14 cellular contexts compared by ENCODE assay signal in genomic region chr7:38825721-38826440, GRCh38.
A peak's percentile ranks its signal among the peaks of the same experiment; 100 is the strongest.
DNase-seq lines count a peak whose midpoint lies in the region; ATAC-seq, FAIRE-seq and TF ChIP-seq lines count a peak whose summit lies in the region.
"Had no signal": no experiment of that assay in that cellular context is flagged by ENCODE, and none has a peak within 500 bp of the region (broad histone marks: within the 10 kb centered on the region; RNA-seq: fewer than 3 reads in every experiment).

No MANE protein-coding gene starts in this region.

- H3K4me1 ChIP-seq in endothelial cell of umbilical vein (ENCODE audit: control insufficient read depth, extremely low read depth, insufficient read depth, low read length) (peaks cover 5% of the 10 kb centered on the region), PC-9 (replicated peaks; ENCODE audit: insufficient read depth) (no peaks in the 10 kb centered on the region)

- H2AFZ ChIP-seq in endothelial cell of umbilical vein (ENCODE audit: low read depth, low read length) (no peak overlapping the region), PC-9 (no peak overlapping the region)

- H3K27ac ChIP-seq in endothelial cell of umbilical vein (ENCODE audit: insufficient read depth, low read depth, low read length) (peak overlapping the region; percentile 8), PC-9 (no peak overlapping the region)

- H3K9me3 ChIP-seq in endothelial cell of umbilical vein (replicated peaks; ENCODE audit: control insufficient read depth, insufficient read depth, low read length) (no peaks in the 10 kb centered on the region), PC-9 (ENCODE audit: insufficient read depth, low read depth) (peaks cover 5% of the 10 kb centered on the region; the same call in 1 of the 2 replicates)

- in situ Hi-C loops in GM13977 (cut with MboI; ENCODE audit: low pct_unique_long_range_greater_than_20kb, low sequenced_read_pairs, unreplicated experiment), result no loop called here

- H4K20me1 ChIP-seq in endothelial cell of umbilical vein (replicated peaks; ENCODE audit: control insufficient read depth, extremely low read depth, insufficient read depth, low read length), result no peaks in the 10 kb centered on the region
- H4K20me1 ChIP-seq in PC-9 (ENCODE audit: insufficient read depth), result 0 out of 2 replicates have a peak, but pooled peaks cover 4% of the 10 kb centered on the region

- H3K27me3 ChIP-seq in endothelial cell of umbilical vein (ENCODE audit: control insufficient read depth in 2 of 2, insufficient read depth in 2 of 2, low read length in 2 of 2) (no peaks in the 10 kb centered on the region), PC-9 (ENCODE audit: insufficient read depth, low read depth) (no peaks in the 10 kb centered on the region)

- no peaks in the 10 kb centered on the region for H3K9me1 ChIP-seq in endothelial cell of umbilical vein (replicated peaks; ENCODE audit: control insufficient read depth, extremely low read depth, insufficient read depth, low read length)

- intact Hi-C loops in endothelial cell of umbilical vein (cut with micrococcal nuclease) (no loop called here), sciatic nerve (cut with DNase I) (no loop called here), PC-9 (cut with micrococcal nuclease; ENCODE audit: unreplicated experiment) (no loop called here)

- ATAC-seq in HG02981 (IDR thresholded peaks at IDR 0.05; ENCODE audit: unreplicated experiment), result peak; percentile 63
- ATAC-seq in sciatic nerve, result peak; percentile 58
- ATAC-seq: activated T-cell treated with anti-CD3 and anti-CD28 coated beads, Interleukin-2, amount 50 U/mL, for 4 hours had no signal

- no peaks in the 10 kb centered on the region for H3K9me2 ChIP-seq in PC-9 (ENCODE audit: insufficient read depth)

- TF ChIP-seq POLR2A in endothelial cell of umbilical vein (IDR thresholded peaks at IDR 0.05; ENCODE audit: low read depth, low read length), result no peak

- H3K36me3 ChIP-seq in endothelial cell of umbilical vein (ENCODE audit: control insufficient read depth in 2 of 2, extremely low read depth in 1 of 2, insufficient read depth in 2 of 2, low read length in 2 of 2) (no peaks in the 10 kb centered on the region), PC-9 (ENCODE audit: low read depth) (no peaks in the 10 kb centered on the region)

- H3K9ac ChIP-seq in endothelial cell of umbilical vein (replicated peaks; ENCODE audit: extremely low read depth, insufficient read depth, low read length), result no peak overlapping the region

- FAIRE-seq in endothelial cell of umbilical vein (lab: Jason Lieb, UNC), result no peak

- H3K79me2 ChIP-seq in endothelial cell of umbilical vein (ENCODE audit: control insufficient read depth, insufficient read depth, low read length), result no peaks in the 10 kb centered on the region
- no peaks in the 10 kb centered on the region for H3K79me2 ChIP-seq in PC-9 (ENCODE audit: low read depth)

- TF ChIP-seq CTCF in GM13977 (IDR thresholded peaks at IDR 0.05; ENCODE audit: extremely low read depth, insufficient read depth, missing control alignments) (no peak), endothelial cell of umbilical vein (IDR thresholded peaks at IDR 0.05; ENCODE audit: extremely low read depth in 1 of 2, insufficient read depth in 1 of 2, low read depth in 1 of 2, low read length in 2 of 2) (no peak), PC-9 (conservative IDR thresholded peaks at IDR 0.05) (no peak)

- POLR2A ChIA-PET in endothelial cell of umbilical vein (lab: Charles Lee), result no interaction called here
- POLR2A ChIA-PET in PC-9 (lab: Charles Lee; ENCODE audit: unreplicated experiment), result no interaction called here

- H3K4me3 ChIP-seq in endothelial cell of umbilical vein (replicated peaks in 1 of 3; ENCODE audit: insufficient read depth in 1 of 3, low read depth in 1 of 3, low read length in 3 of 3), result no peak overlapping the region
- no peak overlapping the region for H3K4me3 ChIP-seq in PC-9

- dilution Hi-C loops in endothelial cell of umbilical vein (cut with MboI; ENCODE audit: extremely low pct_ligation_motif_present, low sequenced_read_pairs), result no loop called here

- H3F3A ChIP-seq in PC-9 (ENCODE audit: insufficient read depth, low read depth), result peaks cover 4% of the 10 kb centered on the region

- DNase-seq in GM13977 (ENCODE audit: low spot score) (peak; percentile 31), endothelial cell of umbilical vein (ENCODE audit: low read depth, low spot score) (no peak), sciatic nerve (ENCODE audit: low spot score) (no peak), PC-9 (no peak), SW 1271 (lab: John Stamatoyannopoulos, UW) (no peak), NCI-H526 treated with DMSO at 0.1 percent for 48 hours (lab: John Stamatoyannopoulos, UW) (no peak), NCI-H187 treated with DMSO at 0.1 percent for 48 hours (lab: John Stamatoyannopoulos, UW) (no peak)
- DNase-seq: activated T-cell treated with anti-CD3 and anti-CD28 coated beads, Interleukin-2, amount 50 U/mL, for 4 hours; CD4-positive, alpha-beta memory T cell; NCI-H2227 treated with DMSO at 0.1 percent for 48 hours; occipital lobe; SIG-M5; stimulated activated CD4-positive, alpha-beta T cell treated with anti-CD3 and anti-CD28 coated beads, Interleukin-4, amount 100 ng/mL, for 1 hour had no signal

- H3K4me2 ChIP-seq in endothelial cell of umbilical vein (ENCODE audit: insufficient read depth, low read length) (no peak overlapping the region), PC-9 (no peak overlapping the region)

- CTCF ChIA-PET in endothelial cell of umbilical vein (lab: Charles Lee), result interaction anchor here (0.6 to 1.7 kb wide), 6 partner anchors 8 to 108 kb away, joined by 3 to 5 read pairs (median 4); no protein-coding TSS in a partner anchor
- CTCF ChIA-PET in PC-9 (lab: Charles Lee), result no interaction called here

- BruUV-seq in endothelial cell of umbilical vein (replicated peaks; lab: Mats Ljungman, UMichigan) (no TSS peak), PC-9 (replicated peaks; lab: Mats Ljungman, UMichigan) (no TSS peak)

TF ChIP-seq in endothelial cell of umbilical vein, 7 proteins besides CTCF, POLR2A, EP300 and RAD21:
- TF ChIP-seq JUN (IDR thresholded peaks at IDR 0.05; ENCODE audit: borderline replicate concordance, insufficient read depth, insufficient read length, low read depth) (no peak), FOS (IDR thresholded peaks at IDR 0.05; ENCODE audit: borderline replicate concordance, insufficient read depth, low read length) (no peak), EZH2 (IDR thresholded peaks at IDR 0.05; ENCODE audit: borderline replicate concordance, low read depth, low read length, severe bottlenecking) (no peak), MAX (IDR thresholded peaks at IDR 0.05; ENCODE audit: insufficient read depth, insufficient read length) (no peak), POLR2AphosphoS5 (IDR thresholded peaks at IDR 0.05; ENCODE audit: insufficient read depth, low read depth, low read length) (no peak), GATA2 (IDR thresholded peaks at IDR 0.05; ENCODE audit: insufficient read depth, insufficient read length, low read depth, low read length) (no peak), MYC (IDR thresholded peaks at IDR 0.05; ENCODE audit: low read depth, low read length) (no peak)
